18 cellular contexts compared by ENCODE assay signal in the genomic region with DNA sequence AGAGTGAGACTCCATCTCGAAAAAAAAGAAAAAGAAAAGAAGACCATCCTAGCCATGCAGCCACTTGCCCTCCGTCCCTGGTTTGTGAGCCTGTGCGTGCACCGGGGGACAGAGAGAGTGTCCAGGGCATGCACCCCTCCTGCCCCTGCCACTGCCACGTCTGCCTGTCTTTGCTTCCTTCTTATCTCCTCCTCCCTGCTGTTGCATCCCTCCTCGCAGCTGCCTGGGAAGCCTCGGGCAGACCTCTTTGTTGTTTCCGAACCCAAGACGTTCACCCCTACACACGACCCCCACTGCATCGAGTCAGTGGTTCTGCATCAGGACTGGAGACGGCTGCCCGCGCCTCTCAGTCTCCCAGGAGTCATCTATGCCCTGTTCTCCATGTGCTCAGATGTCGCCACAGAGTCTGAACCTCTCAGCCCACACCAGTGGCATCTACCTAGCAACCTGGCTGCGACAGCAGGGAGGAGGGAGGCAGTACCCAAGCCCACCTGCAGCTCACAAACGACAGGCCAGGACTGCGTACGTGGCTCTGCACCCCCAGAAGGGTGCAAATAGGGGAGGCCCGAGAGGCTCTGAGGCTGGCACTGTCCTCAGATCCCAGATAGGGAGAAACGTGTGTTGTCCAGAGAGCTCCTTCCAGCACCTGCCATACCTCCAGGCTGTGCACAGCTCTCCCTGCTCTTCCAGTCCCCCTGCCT. TPM values are rescaled to one million over a fixed set of nuclear protein-coding genes. Genes with fewer than 3 reads are reported as not detected.
DNase-seq lines count a peak whose midpoint lies in the region; ATAC-seq and TF ChIP-seq lines count a peak whose summit lies in the region.
"Had no signal": no experiment of that assay in that cellular context is flagged by ENCODE, and none has a peak within 500 bp of the region (broad histone marks: within the 10 kb centered on the region; RNA-seq: fewer than 3 reads in every experiment).

No MANE protein-coding gene starts in this region.

- H3K27me3 ChIP-seq in right cardiac atrium (ENCODE audit: control insufficient read depth, insufficient read depth) = no peaks in the 10 kb centered on the region
- no peaks in the 10 kb centered on the region for H3K27me3 ChIP-seq in heart right ventricle
- peaks cover 0 to 12% (median 0%) of the 10 kb centered on the region in 4 donors for H3K27me3 ChIP-seq in esophagus squamous epithelium
- H3K27me3 ChIP-seq in osteoblast (ENCODE audit: insufficient read depth, low read length) = no peaks in the 10 kb centered on the region
- H3K27me3 ChIP-seq in vagina = no peaks in the 10 kb centered on the region
- H3K27me3 ChIP-seq: heart left ventricle, tibial artery had no signal

- no peak overlapping the region for H3K27ac ChIP-seq in right cardiac atrium (ENCODE audit: low read length)
- H3K27ac ChIP-seq in heart right ventricle = peak overlapping the region in 2 of 10 donors; percentile 5 to 19
- peak overlapping the region in 3 of 4 donors; percentile 5 to 97 (median 44) for H3K27ac ChIP-seq in esophagus squamous epithelium
- H3K27ac ChIP-seq in osteoblast (ENCODE audit: low read depth, low read length) = no peak overlapping the region
- H3K27ac ChIP-seq in vagina = peak overlapping the region; percentile 99
- H3K27ac ChIP-seq: WERI-Rb-1 had no signal

- peaks cover 86% of the 10 kb centered on the region for H4K20me1 ChIP-seq in osteoblast (ENCODE audit: insufficient read depth, low read length)

- intact Hi-C loops in right cardiac atrium (cut with DNase I) = loop anchor here in 2 of 4 donors (10.0 kb wide), 1 partner anchor 55 kb away; no protein-coding TSS in a partner anchor
- intact Hi-C loops in heart right ventricle (cut with DNase I) = loop anchor here in 6 of 10 donors (2.0 to 10.0 kb wide), 6 partner anchors 31 to 55 kb away; no protein-coding TSS in a partner anchor
- intact Hi-C loops in esophagus squamous epithelium (cut with DNase I) = no loop called here
- intact Hi-C loops in vagina (cut with DNase I) = loop anchor here (5.0 to 10.0 kb wide), 2 partner anchors 38 to 55 kb away; a partner anchor contains a TSS

- H3K4me2 ChIP-seq in osteoblast (ENCODE audit: insufficient read depth, low read length) = no peak overlapping the region

- H2AFZ ChIP-seq in osteoblast (ENCODE audit: low read length) = no peak overlapping the region

- DNase-seq in right cardiac atrium (peak in 2 of 3 donors; percentile 30 to 35), heart right ventricle (no peak), esophagus squamous epithelium (lab: John Stamatoyannopoulos, UW) (no peak), osteoblast (ENCODE audit: insufficient read length, low spot score, missing footprints) (peak; percentile 75), vagina (ENCODE audit: extremely low spot score in 2 of 2) (no peak), NCI-H2196 treated with DMSO at 0.1 percent for 48 hours (lab: John Stamatoyannopoulos, UW; ENCODE audit: unreplicated experiment) (no peak), GDM1 (lab: John Stamatoyannopoulos, UW) (no peak)
- DNase-seq: activated gamma-delta T cell treated with Interleukin-2 at 50 U/mL for 16 hours; heart left ventricle; HFFc6; Kasumi-1; kidney; NCI-H1694; stimulated activated CD4-positive, alpha-beta T cell treated with anti-CD3 and anti-CD28 coated beads, Interleukin-2, amount 100 ng/mL, for 24 hours; tibial artery; WERI-Rb-1 had no signal

- peaks cover 0 to 4% (median 0%) of the 10 kb centered on the region in 9 donors for H3K36me3 ChIP-seq in heart right ventricle
- H3K36me3 ChIP-seq in esophagus squamous epithelium = no peaks in the 10 kb centered on the region
- H3K36me3 ChIP-seq in osteoblast (ENCODE audit: insufficient read depth, low read length) = peaks cover 4% of the 10 kb centered on the region
- H3K36me3 ChIP-seq in vagina = no peaks in the 10 kb centered on the region
- H3K36me3 ChIP-seq: tibial artery had no signal

- WGBS in right cardiac atrium = 62% methylated on average over 21 of the region's 21 CpGs
- 70 to 77% methylated on average over 21 of the region's 21 CpGs for WGBS in heart right ventricle, 2 donors
- WGBS in esophagus squamous epithelium, 2 donors = 68 to 72% methylated on average over 19 to 20 of the region's 21 CpGs

- TF ChIP-seq POLR2A in esophagus squamous epithelium (IDR thresholded peaks at IDR 0.05) (no peak), vagina (IDR thresholded peaks at IDR 0.05) (no peak)

- H3K9me3 ChIP-seq in right cardiac atrium (ENCODE audit: control insufficient read depth, low read length) (no peaks in the 10 kb centered on the region), heart right ventricle (no peaks in the 10 kb centered on the region), esophagus squamous epithelium (no peaks in the 10 kb centered on the region), osteoblast (ENCODE audit: low read depth, low read length) (no peaks in the 10 kb centered on the region), vagina (no peaks in the 10 kb centered on the region)
- H3K9me3 ChIP-seq: heart left ventricle, tibial artery had no signal

- H3K4me3 ChIP-seq in right cardiac atrium (ENCODE audit: low read length) (no peak overlapping the region), heart right ventricle (no peak overlapping the region), esophagus squamous epithelium (no peak overlapping the region), osteoblast (ENCODE audit: insufficient read depth, low read length) (no peak overlapping the region), vagina (peak overlapping the region; percentile 4 to 25)
- H3K4me3 ChIP-seq: heart left ventricle had no signal

- ATAC-seq in right cardiac atrium (no peak), heart right ventricle (no peak), GM21515 (IDR thresholded peaks at IDR 0.05; ENCODE audit: unreplicated experiment) (no peak)
- ATAC-seq: heart left ventricle had no signal

- no peak for TF ChIP-seq CTCF in heart right ventricle (IDR thresholded peaks at IDR 0.05)
- TF ChIP-seq CTCF in esophagus squamous epithelium (IDR thresholded peaks at IDR 0.05) = no peak
- no peak for TF ChIP-seq CTCF in osteoblast (IDR thresholded peaks at IDR 0.05; ENCODE audit: extremely low read depth, low read depth, low read length)
- TF ChIP-seq CTCF in vagina (IDR thresholded peaks at IDR 0.05) = no peak

- H3K4me1 ChIP-seq in right cardiac atrium (ENCODE audit: control insufficient read depth, insufficient read depth, low read length) (peaks cover 42% of the 10 kb centered on the region), heart right ventricle (peaks cover 22 to 94% (median 72%) of the 10 kb centered on the region in 9 donors), esophagus squamous epithelium (peaks cover 31 to 97% (median 71%) of the 10 kb centered on the region in 3 donors), osteoblast (ENCODE audit: insufficient read depth, low read length) (peaks cover 41% of the 10 kb centered on the region), vagina (peaks cover 92% of the 10 kb centered on the region)

- peaks cover 95% of the 10 kb centered on the region for H3K79me2 ChIP-seq in osteoblast (ENCODE audit: insufficient read depth, low read length)

RNA-seq across cellular contexts. Expression of a gene that starts 5.2 kb away (rescaled TPM):
- total RNA-seq in right cardiac atrium = 100 to 1,000 TPM; 153 to 183 (median 168) TPM
- polyA plus RNA-seq in right cardiac atrium = 86.9 TPM
- 100 to 1,000 TPM in 4 of 10 donors, 10 to 100 TPM in 6; 77.5 to 118 (median 99.3) TPM for total RNA-seq in heart right ventricle
- 10 to 100 TPM; 32.4 to 44.1 TPM for polyA plus RNA-seq in heart right ventricle
- 100 to 1,000 TPM in 1 of 4 donors, 10 to 100 TPM in 2, 1 to 10 TPM in 1; 6.1 to 154 (median 28.2) TPM for total RNA-seq in esophagus squamous epithelium
- 164 and 171 TPM in 2 replicates for total RNA-seq in osteoblast
- total RNA-seq in vagina = 181 TPM

RNA-seq across cellular contexts. Expression of a gene that starts 17.0 kb away (rescaled TPM):
- total RNA-seq in right cardiac atrium = 1 to 10 TPM in 2 of 4 donors, under 1 TPM in 2; 0.76 to 1.3 (median 1.0) TPM
- 0.57 TPM for polyA plus RNA-seq in right cardiac atrium
- 1 to 10 TPM in 2 of 10 donors, under 1 TPM in 8; 0.22 to 1.3 (median 0.82) TPM for total RNA-seq in heart right ventricle
- polyA plus RNA-seq in heart right ventricle = 1 to 10 TPM in 1 of 2 donors, under 1 TPM in 1; 0.04 to 2.6 TPM
- 1 to 10 TPM in 2 of 4 donors, under 1 TPM in 2; 0.42 to 6.9 (median 1.1) TPM for total RNA-seq in esophagus squamous epithelium
- 2.5 and 5.3 TPM in 2 replicates for total RNA-seq in osteoblast
- total RNA-seq in vagina = 7.9 TPM
- total RNA-seq: activated CD8-positive, alpha-beta memory T cell treated with anti-CD3 and anti-CD28 coated beads for 36 hours had no signal

RNA-seq across cellular contexts. Expression of a gene that starts 59.8 kb away (rescaled TPM):
- 100 to 1,000 TPM; 439 to 581 (median 506) TPM for total RNA-seq in right cardiac atrium
- polyA plus RNA-seq in right cardiac atrium = 397 TPM
- 100 to 1,000 TPM; 362 to 852 (median 568) TPM for total RNA-seq in heart right ventricle
- polyA plus RNA-seq in heart right ventricle = 100 to 1,000 TPM; 196 to 268 TPM
- 100 to 1,000 TPM; 172 to 414 (median 262) TPM for total RNA-seq in esophagus squamous epithelium
- 388 and 457 TPM in 2 replicates for total RNA-seq in osteoblast
- 488 TPM for total RNA-seq in vagina

Comparison
In these comparisons a context has a peak if more than half of its experiments do, and no peak if none do; other contexts are left out.
1. DNase-seq: peak in right cardiac atrium (2 of 3) and osteoblast (single experiment); none in heart right ventricle (0 of 2), esophagus squamous epithelium (single experiment), vagina (0 of 2), NCI-H2196 treated with DMSO at 0.1 percent for 48 hours (single experiment) and GDM1 (single experiment).
2. H3K27ac ChIP-seq: peak in esophagus squamous epithelium (3 of 4) and vagina (single experiment); none in right cardiac atrium (single experiment) and osteoblast (single experiment).
3. H3K4me3 ChIP-seq: peak in vagina (2 of 2); none in right cardiac atrium (single experiment), heart right ventricle (0 of 10), esophagus squamous epithelium (0 of 4) and osteoblast (single experiment).